ENCODE assay signal across 8 cellular contexts in genomic region chr2:60268032-60268431, GRCh38.
"Had no signal": no experiment of that assay in that cellular context is flagged by ENCODE, and none has a peak within 500 bp of the region (broad histone marks: within the 10 kb centered on the region; RNA-seq: fewer than 3 reads in every experiment).

No MANE protein-coding gene starts in this region.

- H3K4me3 ChIP-seq: GM12878 had no signal

- FAIRE-seq: G401.6, GM12878, GM12891, GM12892, GM18507, GM19239 had no signal

- DNase-seq: GDM1, GF-D8 had no signal

- ATAC-seq: GM12878 had no signal
